In genomic region chr14:101788016-101788695, GRCh38 we compare ENCODE assay signal across 16 cellular contexts. TPM values are rescaled to one million over a fixed set of nuclear protein-coding genes. Genes with fewer than 3 reads are reported as not detected.
DNase-seq lines count a peak whose midpoint lies in the region; ATAC-seq and TF ChIP-seq lines count a peak whose summit lies in the region.
"Had no signal": no experiment of that assay in that cellular context is flagged by ENCODE, and none has a peak within 500 bp of the region (broad histone marks: within the 10 kb centered on the region; RNA-seq: fewer than 3 reads in every experiment).

No MANE protein-coding gene starts in this region.

- peaks cover 4% of the 10 kb centered on the region for H3K4me1 Mint-ChIP-seq in endodermal cell
- H3K4me1 Mint-ChIP-seq: GM23338 had no signal

- peaks cover 3% of the 10 kb centered on the region for H3K9me3 Mint-ChIP-seq in endodermal cell
- H3K9me3 Mint-ChIP-seq: GM23338, IgD-negative memory B cell had no signal

- H3K79me2 ChIP-seq in OCI-LY7 (ENCODE audit: insufficient read depth, low read depth, low read length), result peaks cover 4% of the 10 kb centered on the region; the same call in 1 of the 2 replicates

- WGBS in endodermal cell (ENCODE audit: insufficient coverage in 1 of 2, insufficient read length in 1 of 2), 2 experiments, result 93 to 96% methylated on average over 12 to 13 of the region's 13 CpGs

- CTCF ChIA-PET in OCI-LY7 (lab: Charles Lee; ENCODE audit: unreplicated experiment), result interaction anchor here (0.6 kb wide), 1 partner anchor 56 kb away, joined by 3 read pairs; no protein-coding TSS in a partner anchor

- in situ Hi-C loops in G401 (cut with HindIII; ENCODE audit: low sequenced_read_pairs), result no loop called here
- in situ Hi-C loops in ACHN (cut with HindIII; ENCODE audit: low pct_ligation_motif_present, low pct_unique_long_range_greater_than_20kb, low sequenced_read_pairs), result no loop called here

- H3K9me3 ChIP-seq in OCI-LY7 (ENCODE audit: low read length) (peaks cover 4% of the 10 kb centered on the region; the same call in 1 of the 2 replicates), endodermal cell (ENCODE audit: control insufficient read depth, low read length) (peaks cover 4% of the 10 kb centered on the region)
- H3K9me3 ChIP-seq: Peyer's patch had no signal

- H3K4me3 Mint-ChIP-seq in endodermal cell, result no peak overlapping the region
- H3K4me3 Mint-ChIP-seq: GM23338, IgD-negative memory B cell had no signal

- H3K4me1 ChIP-seq in OCI-LY7 (ENCODE audit: insufficient read depth, low read length, poor library complexity, severe bottlenecking) (peaks cover 48% of the 10 kb centered on the region), endodermal cell (ENCODE audit: control insufficient read depth, insufficient read depth, low read length) (no peaks in the 10 kb centered on the region)

- DNase-seq in G401 (ENCODE audit: low spot score) (peak; percentile 55), OCI-LY7 (ENCODE audit: low spot score) (peak; percentile 51), substantia nigra (lab: John Stamatoyannopoulos, UW) (peak in 6 of 49 donors; percentile 37 to 80 (median 42)), endodermal cell (no peak), ACHN (no peak)
- no peak for DNase-seq in stimulated activated naive CD4-positive, alpha-beta T cell treated with Interleukin-2 at 50 U/mL for 16 hours (lab: John Stamatoyannopoulos, UW)
- DNase-seq: COR-L47, DMS53, NCI-H1436, NCI-H226, Peyer's patch, Right ventricle myocardium superior had no signal

- H3K36me3 Mint-ChIP-seq in endodermal cell (ENCODE audit: low read depth), result peaks cover 6% of the 10 kb centered on the region

- H4K20me1 ChIP-seq in OCI-LY7 (ENCODE audit: insufficient read depth, low read length), result no peaks in the 10 kb centered on the region

- TF ChIP-seq CTCF in OCI-LY7 (conservative IDR thresholded peaks at IDR 0.05; ENCODE audit: low read length) (no peak), endodermal cell (conservative IDR thresholded peaks at IDR 0.05) (no peak)

- H3K27ac Mint-ChIP-seq in endodermal cell, result no peak overlapping the region
- H3K27ac Mint-ChIP-seq: GM23338 had no signal

- intact Hi-C loops in OCI-LY7 (cut with micrococcal nuclease; ENCODE audit: unreplicated experiment), result no loop called here

- POLR2A ChIA-PET in OCI-LY7 (lab: Charles Lee), result interaction anchor here (0.6 to 6.8 kb wide), 4 partner anchors 9 to 63 kb away, joined by 3 to 68 read pairs (median 3); no protein-coding TSS in a partner anchor

- H3K4me2 ChIP-seq in OCI-LY7 (ENCODE audit: low read length), result peak overlapping the region; percentile 58
- H3K4me2 ChIP-seq: GM23338 had no signal

- H3K27ac ChIP-seq in OCI-LY7 (ENCODE audit: low read depth, low read length, poor library complexity, severe bottlenecking) (no peak overlapping the region), substantia nigra (ENCODE audit: low read depth, low read length, poor library complexity, severe bottlenecking) (peak overlapping the region; percentile 27), endodermal cell (ENCODE audit: low read depth, low read length) (no peak overlapping the region)
- H3K27ac ChIP-seq: C4-2B, Peyer's patch had no signal

- H3K36me3 ChIP-seq in OCI-LY7 (ENCODE audit: insufficient read depth, low read length) (peaks cover 5% of the 10 kb centered on the region; the same call in 1 of the 2 replicates), endodermal cell (ENCODE audit: control insufficient read depth, insufficient read depth, low read length) (no peaks in the 10 kb centered on the region)
- H3K36me3 ChIP-seq: Peyer's patch had no signal

- H3K27me3 Mint-ChIP-seq in endodermal cell (ENCODE audit: insufficient read depth), result peaks cover 11% of the 10 kb centered on the region
- H3K27me3 Mint-ChIP-seq: IgD-negative memory B cell had no signal

- peak; percentile 19 for ATAC-seq in esophagus mucosa
- ATAC-seq: GM23338 had no signal

- H3K4me3 ChIP-seq in OCI-LY7 (ENCODE audit: low read depth, low read length, poor library complexity, severe bottlenecking) (peak overlapping the region; percentile 26), endodermal cell (ENCODE audit: low read length) (no peak overlapping the region)
- H3K4me3 ChIP-seq: GM23338, Peyer's patch had no signal

- peak overlapping the region; percentile 93; the same call in 1 of the 2 replicates for H2AFZ ChIP-seq in OCI-LY7 (ENCODE audit: low read length)
- H2AFZ ChIP-seq: GM23338 had no signal

- no peaks in the 10 kb centered on the region for H3K9me2 ChIP-seq in OCI-LY7 (ENCODE audit: insufficient read depth, low read length)

- no TSS peak for BruUV-seq in OCI-LY7 (replicated peaks; lab: Mats Ljungman, UMichigan)

- no peaks in the 10 kb centered on the region for H3K27me3 ChIP-seq in endodermal cell (ENCODE audit: control insufficient read depth, insufficient read depth, low read length, poor library complexity, severe bottlenecking)
- H3K27me3 ChIP-seq: Peyer's patch had no signal

- no peak overlapping the region for H3K9ac ChIP-seq in endodermal cell (ENCODE audit: extremely low read depth, low read length, poor library complexity, severe bottlenecking)

RNA-seq across cellular contexts. Expression of gene PPP2R5C, which starts 26.6 kb away (rescaled TPM):
- total RNA-seq in G401 (2014; rRNA removed; shearing (Covaris generic)), result 93.7 and 118 TPM in 2 replicates
- total RNA-seq in OCI-LY7 (2014; rRNA removed; shearing (Covaris generic)), result 134 and 161 TPM in 2 replicates
- total RNA-seq in OCI-LY7 (2022), result 236 and 264 TPM in 2 replicates
- total RNA-seq in esophagus mucosa, result 106 TPM
- 100 to 1,000 TPM; 116 to 117 TPM for total RNA-seq in endodermal cell
- polyA plus RNA-seq in endodermal cell (2013, experiment 1 of 2), result 151 TPM
- polyA plus RNA-seq in endodermal cell (2013, experiment 2 of 2), result 146 TPM

Comparison
In these comparisons a context has a peak if more than half of its experiments do, and no peak if none do; other contexts are left out.
1. DNase-seq: peak in G401 (single experiment) and OCI-LY7 (single experiment); none in endodermal cell (single experiment), ACHN (single experiment) and stimulated activated naive CD4-positive, alpha-beta T cell treated with Interleukin-2 at 50 U/mL for 16 hours (single experiment).